Comparison of ENCODE assay signal across 9 cellular contexts in genomic region chr19:35266149-35266903, GRCh38.
DNase-seq lines count a peak whose midpoint lies in the region; TF ChIP-seq lines count a peak whose summit lies in the region.
"Had no signal": no experiment of that assay in that cellular context is flagged by ENCODE, and none has a peak within 500 bp of the region (broad histone marks: within the 10 kb centered on the region; RNA-seq: fewer than 3 reads in every experiment).

No MANE protein-coding gene starts in this region.

- no peaks in the 10 kb centered on the region for H3K27me3 ChIP-seq in muscle layer of duodenum (ENCODE audit: low read depth, low read length)

- CTCF ChIA-PET in AG04449 (lab: Yijun Ruan, JAX), result interaction anchor here (0.5 to 1.4 kb wide), 2 partner anchors 22 to 282 kb away, joined by 3 read pairs; no protein-coding TSS in a partner anchor

- POLR2A ChIA-PET in AG04449 (lab: Yijun Ruan, JAX), result no interaction called here

- H3K4me1 ChIP-seq in muscle layer of duodenum (ENCODE audit: control insufficient read depth in 1 of 2, insufficient read depth in 2 of 2, low read length in 2 of 2), result peaks cover 2 to 25% of the 10 kb centered on the region in 2 donors

- TF ChIP-seq CTCF in AG04449 (IDR thresholded peaks at IDR 0.05; ENCODE audit: insufficient read depth, low read length, missing control alignments) (no peak), LNCaP clone FGC (IDR thresholded peaks at IDR 0.05; ENCODE audit: control insufficient read depth, extremely low read depth, insufficient read depth) (no peak), choroid plexus epithelial cell (conservative IDR thresholded peaks at IDR 0.05; ENCODE audit: low read depth, low read length) (no peak)

- H3K4me3 ChIP-seq in AG04449 (ENCODE audit: low read depth, low read length), result peak overlapping the region; percentile 82
- peak overlapping the region; percentile 91 for H3K4me3 ChIP-seq in LNCaP clone FGC (ENCODE audit: low read depth, low read length)
- peak overlapping the region; percentile 86 for H3K4me3 ChIP-seq in choroid plexus epithelial cell (ENCODE audit: low read depth, low read length)
- peak overlapping the region; percentile 72 to 76 for H3K4me3 ChIP-seq in muscle layer of duodenum (ENCODE audit: low read depth in 1 of 2, low read length in 2 of 2)

- no peak for DNase-seq in AG04449 (ENCODE audit: low read depth, low spot score)
- no peak for DNase-seq in LNCaP clone FGC (ENCODE audit: low read depth)
- no peak for DNase-seq in choroid plexus epithelial cell (ENCODE audit: low read depth)
- DNase-seq in NCI-H1417 treated with DMSO at 0.1 percent for 48 hours (lab: John Stamatoyannopoulos, UW), result no peak
- DNase-seq in NCI-H1048 (lab: John Stamatoyannopoulos, UW), result no peak
- DNase-seq in NCI-H2196 (lab: John Stamatoyannopoulos, UW; ENCODE audit: unreplicated experiment), result no peak
- DNase-seq in NCI-H748 treated with DMSO at 0.1 percent for 48 hours (lab: John Stamatoyannopoulos, UW), result no peak
- DNase-seq: NCI-H2029 had no signal

- peak overlapping the region; percentile 91 for H3K27ac ChIP-seq in muscle layer of duodenum (ENCODE audit: low read length)

- no peaks in the 10 kb centered on the region for H3K9me3 ChIP-seq in muscle layer of duodenum (ENCODE audit: control insufficient read depth in 1 of 2, low read length in 2 of 2)

- H3K36me3 ChIP-seq in muscle layer of duodenum (ENCODE audit: control insufficient read depth in 1 of 2, insufficient read depth in 2 of 2, low read length in 2 of 2), result peaks cover 7 to 11% of the 10 kb centered on the region in 2 donors
